In the genomic region with DNA sequence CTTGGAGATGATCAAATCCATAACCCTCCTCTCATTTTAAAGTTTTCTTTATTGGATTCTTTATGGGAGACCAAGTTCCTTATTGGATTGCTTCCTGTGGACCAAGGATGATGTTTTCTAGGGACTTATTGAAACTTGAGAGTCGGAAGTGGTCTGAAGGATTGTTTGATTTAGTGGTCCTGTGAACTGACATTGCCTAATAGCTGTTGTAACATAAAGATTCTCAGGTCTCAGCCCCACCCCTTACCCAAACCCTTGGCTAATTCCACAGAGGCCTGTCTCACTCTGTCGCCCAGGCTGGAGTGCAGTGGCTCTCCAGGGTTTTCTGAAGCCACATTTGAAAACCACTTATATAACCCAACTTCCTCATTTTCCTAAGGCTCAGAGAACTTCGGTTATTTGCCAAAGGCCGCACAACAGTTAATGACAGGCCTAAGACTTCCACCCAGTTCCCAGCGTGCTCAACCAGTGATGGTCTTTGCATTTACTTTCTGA, we compare ENCODE assay signal across 10 cellular contexts.
A peak's percentile ranks its signal among the peaks of the same experiment; 100 is the strongest.
DNase-seq lines count a peak whose midpoint lies in the region; ATAC-seq and TF ChIP-seq lines count a peak whose summit lies in the region.
"Had no signal": no experiment of that assay in that cellular context is flagged by ENCODE, and none has a peak within 500 bp of the region (broad histone marks: within the 10 kb centered on the region; RNA-seq: fewer than 3 reads in every experiment).

No MANE protein-coding gene starts in this region.

- TF ChIP-seq EP300 in sigmoid colon (IDR thresholded peaks at IDR 0.05): no peak

- 52 to 59% methylated on average over 5 of the region's 5 CpGs for WGBS in sigmoid colon, 2 donors

- TF ChIP-seq POLR2A in sigmoid colon (IDR thresholded peaks at IDR 0.05): no peak

- no peaks in the 10 kb centered on the region for H3K27me3 ChIP-seq in sigmoid colon

- H3K4me1 ChIP-seq in sigmoid colon: peaks cover 0 to 66% (median 46%) of the 10 kb centered on the region in 4 donors

- POLR2A ChIA-PET in HEK293T (lab: Yijun Ruan, JAX): no interaction called here
- POLR2A ChIA-PET in RWPE1 (lab: Yijun Ruan, JAX; ENCODE audit: low non-redundant PET): no interaction called here

- TF ChIP-seq CTCF in RWPE1 (conservative IDR thresholded peaks at IDR 0.05; ENCODE audit: low read depth): no peak
- TF ChIP-seq CTCF in sigmoid colon (IDR thresholded peaks at IDR 0.05): no peak
- no peak for TF ChIP-seq CTCF in omental fat pad (IDR thresholded peaks at IDR 0.05)

- DNase-seq in HEK293T (ENCODE audit: extremely low spot score) (no peak), RWPE1 (ENCODE audit: low spot score) (no peak), epithelial cell of prostate (ENCODE audit: low read depth, low spot score) (no peak), sigmoid colon (no peak), omental fat pad (ENCODE audit: low spot score) (no peak)
- DNase-seq in stimulated activated CD4-positive, alpha-beta T cell treated with anti-CD3 and anti-CD28 coated beads, Interleukin-2, amount 100 ng/mL, for 48 hours: no peak
- DNase-seq: Karpas-422 had no signal

- CTCF ChIA-PET in HEK293T (lab: Yijun Ruan, JAX): no interaction called here
- CTCF ChIA-PET in RWPE1 (lab: Yijun Ruan, JAX): interaction anchor here (0.5 to 1.1 kb wide), 2 partner anchors 57 to 249 kb away, joined by 3 to 4 read pairs; no protein-coding TSS in a partner anchor

- intact Hi-C loops in sigmoid colon (cut with DNase I): loop anchor here (5.0 kb wide), 1 partner anchor 73 kb away; no protein-coding TSS in a partner anchor

- no peaks in the 10 kb centered on the region for H3K36me3 ChIP-seq in sigmoid colon

- H3K4me3 ChIP-seq in sigmoid colon: no peak overlapping the region
- H3K4me3 ChIP-seq: GM23338 had no signal

- peak overlapping the region; percentile 80 for H3K27ac ChIP-seq in RWPE1
- H3K27ac ChIP-seq in epithelial cell of prostate: peak overlapping the region; percentile 83
- peak overlapping the region in 3 of 4 donors; percentile 21 to 62 (median 57) for H3K27ac ChIP-seq in sigmoid colon

- no peaks in the 10 kb centered on the region for H3K9me3 ChIP-seq in sigmoid colon

- ATAC-seq in GM18868 (IDR thresholded peaks at IDR 0.05; ENCODE audit: unreplicated experiment) (no peak), omental fat pad (ENCODE audit: low FRiP score) (no peak), GM21619 (IDR thresholded peaks at IDR 0.05; ENCODE audit: unreplicated experiment) (no peak)
- ATAC-seq: GM23338 had no signal

TF ChIP-seq in HEK293T, 16 proteins besides CTCF, POLR2A, EP300 and RAD21:
- no peak for TF ChIP-seq ELF4 (IDR thresholded peaks at IDR 0.05)
- TF ChIP-seq, protein P1, sequence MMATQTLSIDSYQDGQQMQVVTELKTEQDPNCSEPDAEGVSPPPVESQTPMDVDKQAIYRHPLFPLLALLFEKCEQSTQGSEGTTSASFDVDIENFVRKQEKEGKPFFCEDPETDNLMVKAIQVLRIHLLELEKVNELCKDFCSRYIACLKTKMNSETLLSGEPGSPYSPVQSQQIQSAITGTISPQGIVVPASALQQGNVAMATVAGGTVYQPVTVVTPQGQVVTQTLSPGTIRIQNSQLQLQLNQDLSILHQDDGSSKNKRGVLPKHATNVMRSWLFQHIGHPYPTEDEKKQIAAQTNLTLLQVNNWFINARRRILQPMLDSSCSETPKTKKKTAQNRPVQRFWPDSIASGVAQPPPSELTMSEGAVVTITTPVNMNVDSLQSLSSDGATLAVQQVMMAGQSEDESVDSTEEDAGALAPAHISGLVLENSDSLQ (IDR thresholded peaks at IDR 0.05): peak; percentile 56
